32 cellular contexts compared by ENCODE assay signal in the genomic region with DNA sequence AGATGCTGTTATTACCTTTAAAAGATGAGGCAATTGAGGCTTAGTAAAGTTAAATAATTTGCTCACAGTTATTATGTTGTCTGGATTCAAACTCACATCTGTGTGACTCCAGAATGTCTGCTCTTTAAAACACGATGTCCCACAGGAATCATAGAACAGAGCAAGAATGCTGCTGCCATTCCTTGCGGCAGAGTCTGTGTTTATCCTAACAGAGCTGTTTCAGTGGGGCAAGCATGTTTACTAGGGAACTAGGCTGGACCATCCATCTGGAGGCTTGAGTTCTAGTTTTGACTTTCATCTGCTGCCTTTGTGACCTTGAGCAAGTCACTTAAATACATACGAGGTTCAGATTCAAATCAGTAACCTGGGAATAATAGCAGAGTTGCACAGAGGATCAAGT.
"Had no signal": no experiment of that assay in that cellular context is flagged by ENCODE, and none has a peak within 500 bp of the region (broad histone marks: within the 10 kb centered on the region; RNA-seq: fewer than 3 reads in every experiment).

No MANE protein-coding gene starts in this region.

- H3K27ac Mint-ChIP-seq: activated B cell treated with CpG ODN at 0.5 μM for 24 hours; activated CD8-positive, alpha-beta T cell treated with anti-CD3 and anti-CD28 coated beads for 36 hours; activated naive CD8-positive, alpha-beta T cell; activated T-helper 17 cell treated with anti-CD3 and anti-CD28 coated beads, Interleukin-2, amount 50 U/mL, for 72 hours; T-helper 17 cell; T-helper 2 cell treated with Interferon-gamma antibody and Interleukin-4, amounts not matched to agents 5 μg/mL and 100 μg/mL, for 36 hours had no signal

- H3K27me3 Mint-ChIP-seq: activated B cell treated with CpG ODN at 0.5 μM for 24 hours; activated CD8-positive, alpha-beta T cell treated with anti-CD3 and anti-CD28 coated beads for 36 hours; activated naive CD8-positive, alpha-beta T cell; activated T-helper 17 cell treated with anti-CD3 and anti-CD28 coated beads, Interleukin-2, amount 50 U/mL, for 72 hours; brain; T-helper 17 cell had no signal

- H3K4me3 ChIP-seq: adrenal gland, breast epithelium, cardiac muscle cell, colonic mucosa, esophagus squamous epithelium, heart right ventricle had no signal

- H3K36me3 Mint-ChIP-seq: activated naive CD8-positive, alpha-beta T cell had no signal

- H3K9me3 ChIP-seq: adrenal gland, breast epithelium, colonic mucosa, esophagus squamous epithelium, heart right ventricle had no signal

- H3K27me3 ChIP-seq: adrenal gland, breast epithelium, cardiac muscle cell, colonic mucosa, esophagus squamous epithelium, heart right ventricle had no signal

- H3K27ac ChIP-seq: adrenal gland, breast epithelium, cardiac muscle cell, colonic mucosa, epithelial cell of prostate, esophagus squamous epithelium, heart right ventricle, WERI-Rb-1 had no signal

- DNase-seq: activated B cell treated with CpG ODN at 0.5 μM for 24 hours; activated CD4-positive, alpha-beta T cell treated with anti-CD3 and anti-CD28 coated beads for 48 hours; activated CD4-positive, alpha-beta T cell treated with anti-CD3 and anti-CD28 coated beads, Interleukin-2, amount 50 U/mL, for 1 hour; activated CD4-positive, alpha-beta T cell treated with anti-CD3 and anti-CD28 coated beads, Interleukin-2, amount 50 U/mL, for 48 hours; activated CD8-positive, alpha-beta memory T cell treated with anti-CD3 and anti-CD28 coated beads for 24 hours; activated CD8-positive, alpha-beta T cell treated with anti-CD3 and anti-CD28 coated beads for 36 hours; activated effector memory CD4-positive, alpha-beta T cell treated with Interleukin-2 at 50 U/mL for 16 hours; activated gamma-delta T cell treated with Interleukin-2 at 50 U/mL for 16 hours; activated naive CD4-positive, alpha-beta T cell treated with anti-CD3 and anti-CD28 coated beads, Interleukin-2, amount 50 U/mL, for 16 hours; activated naive CD4-positive, alpha-beta T cell treated with Interleukin-2 at 50 U/mL for 16 hours; activated T-cell treated with anti-CD3 and anti-CD28 coated beads, Interleukin-2, amount 50 U/mL, for 4 hours; adrenal gland; amygdala; aorta; central memory CD4-positive, alpha-beta T cell; cerebellar nuclear complex; colonic mucosa; effector CD8-positive, alpha-beta T cell; esophagus squamous epithelium; foreskin fibroblast; heart right ventricle; T-helper 1 cell; T-helper 17 cell; T1000; WERI-Rb-1 had no signal

- H3K4me1 ChIP-seq: breast epithelium, colonic mucosa had no signal

- H3K36me3 ChIP-seq: adrenal gland, breast epithelium, cardiac muscle cell, colonic mucosa, esophagus squamous epithelium, heart right ventricle, WERI-Rb-1 had no signal

- H3K4me3 Mint-ChIP-seq: activated B cell treated with CpG ODN at 0.5 μM for 24 hours; activated CD8-positive, alpha-beta T cell treated with anti-CD3 and anti-CD28 coated beads for 36 hours; activated naive CD8-positive, alpha-beta T cell; activated T-cell treated with anti-CD3 and anti-CD28 coated beads, Interleukin-2, amount 50 U/mL, for 4 hours; activated T-helper 17 cell treated with anti-CD3 and anti-CD28 coated beads, Interleukin-2, amount 50 U/mL, for 72 hours; T-helper 17 cell; T-helper 2 cell treated with Interferon-gamma antibody and Interleukin-4, amounts not matched to agents 5 μg/mL and 100 μg/mL, for 36 hours had no signal

- H3K9me3 Mint-ChIP-seq: activated B cell treated with CpG ODN at 0.5 μM for 24 hours; activated CD8-positive, alpha-beta T cell treated with anti-CD3 and anti-CD28 coated beads for 36 hours; activated T-cell treated with anti-CD3 and anti-CD28 coated beads, Interleukin-2, amount 50 U/mL, for 4 hours; activated T-helper 17 cell treated with anti-CD3 and anti-CD28 coated beads, Interleukin-2, amount 50 U/mL, for 72 hours; brain; T-helper 2 cell treated with Interferon-gamma antibody and Interleukin-4, amounts not matched to agents 5 μg/mL and 100 μg/mL, for 36 hours had no signal
